Comparison of ENCODE assay signal across 2 cellular contexts in the genomic region with DNA sequence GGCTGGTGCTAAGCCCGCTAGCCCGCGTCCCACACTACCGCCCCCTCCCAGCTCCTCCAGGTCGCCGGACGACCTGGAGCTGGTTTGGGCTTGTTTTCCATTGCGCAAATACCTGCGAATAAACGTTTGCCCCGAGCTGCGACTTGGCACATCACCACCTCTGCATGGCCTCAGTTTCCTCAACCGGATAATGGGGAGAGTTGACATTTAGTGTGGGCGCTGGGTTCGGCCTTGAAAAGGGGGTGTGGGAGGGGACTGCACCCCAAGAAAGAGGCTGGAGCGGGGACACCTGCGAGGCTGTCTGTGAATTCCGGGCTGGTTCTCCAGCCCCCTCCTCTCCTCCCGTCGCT.
TF ChIP-seq lines count a peak whose summit lies in the region.

No MANE protein-coding gene starts in this region.

TF ChIP-seq in SK-N-SH, 30 proteins besides CTCF, POLR2A, EP300 and RAD21 (continued from another document):
- no peak for TF ChIP-seq ZBTB33 (IDR thresholded peaks at IDR 0.05; ENCODE audit: borderline replicate concordance, low read depth)
- no peak for TF ChIP-seq MEF2A (IDR thresholded peaks at IDR 0.05; ENCODE audit: borderline replicate concordance, low read depth)
- TF ChIP-seq, protein P1, sequence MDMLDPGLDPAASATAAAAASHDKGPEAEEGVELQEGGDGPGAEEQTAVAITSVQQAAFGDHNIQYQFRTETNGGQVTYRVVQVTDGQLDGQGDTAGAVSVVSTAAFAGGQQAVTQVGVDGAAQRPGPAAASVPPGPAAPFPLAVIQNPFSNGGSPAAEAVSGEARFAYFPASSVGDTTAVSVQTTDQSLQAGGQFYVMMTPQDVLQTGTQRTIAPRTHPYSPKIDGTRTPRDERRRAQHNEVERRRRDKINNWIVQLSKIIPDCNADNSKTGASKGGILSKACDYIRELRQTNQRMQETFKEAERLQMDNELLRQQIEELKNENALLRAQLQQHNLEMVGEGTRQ (IDR thresholded peaks at IDR 0.05; ENCODE audit: borderline replicate concordance, low read depth, low read length): no peak
- no peak for TF ChIP-seq FOXM1 (IDR thresholded peaks at IDR 0.05; ENCODE audit: low read depth)
- TF ChIP-seq, protein P2, sequence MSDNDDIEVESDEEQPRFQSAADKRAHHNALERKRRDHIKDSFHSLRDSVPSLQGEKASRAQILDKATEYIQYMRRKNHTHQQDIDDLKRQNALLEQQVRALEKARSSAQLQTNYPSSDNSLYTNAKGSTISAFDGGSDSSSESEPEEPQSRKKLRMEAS (IDR thresholded peaks at IDR 0.05; ENCODE audit: low read depth): no peak
- TF ChIP-seq FOSL2 (IDR thresholded peaks at IDR 0.05; ENCODE audit: borderline replicate concordance, low read depth): no peak
- TF ChIP-seq, protein P3, sequence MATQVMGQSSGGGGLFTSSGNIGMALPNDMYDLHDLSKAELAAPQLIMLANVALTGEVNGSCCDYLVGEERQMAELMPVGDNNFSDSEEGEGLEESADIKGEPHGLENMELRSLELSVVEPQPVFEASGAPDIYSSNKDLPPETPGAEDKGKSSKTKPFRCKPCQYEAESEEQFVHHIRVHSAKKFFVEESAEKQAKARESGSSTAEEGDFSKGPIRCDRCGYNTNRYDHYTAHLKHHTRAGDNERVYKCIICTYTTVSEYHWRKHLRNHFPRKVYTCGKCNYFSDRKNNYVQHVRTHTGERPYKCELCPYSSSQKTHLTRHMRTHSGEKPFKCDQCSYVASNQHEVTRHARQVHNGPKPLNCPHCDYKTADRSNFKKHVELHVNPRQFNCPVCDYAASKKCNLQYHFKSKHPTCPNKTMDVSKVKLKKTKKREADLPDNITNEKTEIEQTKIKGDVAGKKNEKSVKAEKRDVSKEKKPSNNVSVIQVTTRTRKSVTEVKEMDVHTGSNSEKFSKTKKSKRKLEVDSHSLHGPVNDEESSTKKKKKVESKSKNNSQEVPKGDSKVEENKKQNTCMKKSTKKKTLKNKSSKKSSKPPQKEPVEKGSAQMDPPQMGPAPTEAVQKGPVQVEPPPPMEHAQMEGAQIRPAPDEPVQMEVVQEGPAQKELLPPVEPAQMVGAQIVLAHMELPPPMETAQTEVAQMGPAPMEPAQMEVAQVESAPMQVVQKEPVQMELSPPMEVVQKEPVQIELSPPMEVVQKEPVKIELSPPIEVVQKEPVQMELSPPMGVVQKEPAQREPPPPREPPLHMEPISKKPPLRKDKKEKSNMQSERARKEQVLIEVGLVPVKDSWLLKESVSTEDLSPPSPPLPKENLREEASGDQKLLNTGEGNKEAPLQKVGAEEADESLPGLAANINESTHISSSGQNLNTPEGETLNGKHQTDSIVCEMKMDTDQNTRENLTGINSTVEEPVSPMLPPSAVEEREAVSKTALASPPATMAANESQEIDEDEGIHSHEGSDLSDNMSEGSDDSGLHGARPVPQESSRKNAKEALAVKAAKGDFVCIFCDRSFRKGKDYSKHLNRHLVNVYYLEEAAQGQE (IDR thresholded peaks at IDR 0.05; ENCODE audit: low read depth, low read length): no peak
- no peak for TF ChIP-seq TEAD4 (IDR thresholded peaks at IDR 0.05; ENCODE audit: borderline replicate concordance, insufficient read depth)
- no peak for TF ChIP-seq SMC3 (IDR thresholded peaks at IDR 0.05; ENCODE audit: low read depth, low read length)
- no peak for TF ChIP-seq NRF1 (IDR thresholded peaks at IDR 0.05; ENCODE audit: low read depth, low read length)
- TF ChIP-seq, protein P4, sequence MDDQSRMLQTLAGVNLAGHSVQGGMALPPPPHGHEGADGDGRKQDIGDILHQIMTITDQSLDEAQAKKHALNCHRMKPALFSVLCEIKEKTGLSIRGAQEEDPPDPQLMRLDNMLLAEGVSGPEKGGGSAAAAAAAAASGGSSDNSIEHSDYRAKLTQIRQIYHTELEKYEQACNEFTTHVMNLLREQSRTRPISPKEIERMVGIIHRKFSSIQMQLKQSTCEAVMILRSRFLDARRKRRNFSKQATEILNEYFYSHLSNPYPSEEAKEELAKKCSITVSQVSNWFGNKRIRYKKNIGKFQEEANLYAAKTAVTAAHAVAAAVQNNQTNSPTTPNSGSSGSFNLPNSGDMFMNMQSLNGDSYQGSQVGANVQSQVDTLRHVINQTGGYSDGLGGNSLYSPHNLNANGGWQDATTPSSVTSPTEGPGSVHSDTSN (IDR thresholded peaks at IDR 0.05): no peak
- no peak for TF ChIP-seq GATA2 (CRISPR knock-in tag; IDR thresholded peaks at IDR 0.05)

TF ChIP-seq in SK-N-SH treated with all-trans-retinoic acid at 6 μM for 48 hours, 23 proteins besides CTCF, POLR2A, EP300 and RAD21 (continued from another document):
- TF ChIP-seq, protein P5, sequence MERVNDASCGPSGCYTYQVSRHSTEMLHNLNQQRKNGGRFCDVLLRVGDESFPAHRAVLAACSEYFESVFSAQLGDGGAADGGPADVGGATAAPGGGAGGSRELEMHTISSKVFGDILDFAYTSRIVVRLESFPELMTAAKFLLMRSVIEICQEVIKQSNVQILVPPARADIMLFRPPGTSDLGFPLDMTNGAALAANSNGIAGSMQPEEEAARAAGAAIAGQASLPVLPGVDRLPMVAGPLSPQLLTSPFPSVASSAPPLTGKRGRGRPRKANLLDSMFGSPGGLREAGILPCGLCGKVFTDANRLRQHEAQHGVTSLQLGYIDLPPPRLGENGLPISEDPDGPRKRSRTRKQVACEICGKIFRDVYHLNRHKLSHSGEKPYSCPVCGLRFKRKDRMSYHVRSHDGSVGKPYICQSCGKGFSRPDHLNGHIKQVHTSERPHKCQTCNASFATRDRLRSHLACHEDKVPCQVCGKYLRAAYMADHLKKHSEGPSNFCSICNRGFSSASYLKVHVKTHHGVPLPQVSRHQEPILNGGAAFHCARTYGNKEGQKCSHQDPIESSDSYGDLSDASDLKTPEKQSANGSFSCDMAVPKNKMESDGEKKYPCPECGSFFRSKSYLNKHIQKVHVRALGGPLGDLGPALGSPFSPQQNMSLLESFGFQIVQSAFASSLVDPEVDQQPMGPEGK (CRISPR knock-in tag; IDR thresholded peaks at IDR 0.05; ENCODE audit: borderline replicate concordance): no peak
TF ChIP-seq in SK-N-SH treated with all-trans-retinoic acid at 6 μM for 48 hours: peak in this region for 0.
